ENCODE assay signal across 1 cellular context in genomic region chr17:30906101-30906911, GRCh38.
TF ChIP-seq lines count a peak whose summit lies in the region.

A gene with protein sequence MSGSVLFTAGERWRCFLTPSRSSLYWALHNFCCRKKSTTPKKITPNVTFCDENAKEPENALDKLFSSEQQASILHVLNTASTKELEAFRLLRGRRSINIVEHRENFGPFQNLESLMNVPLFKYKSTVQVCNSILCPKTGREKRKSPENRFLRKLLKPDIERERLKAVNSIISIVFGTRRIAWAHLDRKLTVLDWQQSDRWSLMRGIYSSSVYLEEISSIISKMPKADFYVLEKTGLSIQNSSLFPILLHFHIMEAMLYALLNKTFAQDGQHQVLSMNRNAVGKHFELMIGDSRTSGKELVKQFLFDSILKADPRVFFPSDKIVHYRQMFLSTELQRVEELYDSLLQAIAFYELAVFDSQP (minus strand): TSS chr17:30906238. CDS start chr17:30906198, 40 bp downstream.

TF ChIP-seq in GM12878, 131 proteins besides CTCF, POLR2A, EP300 and RAD21 (continued from another document and continues in another):
- TF ChIP-seq EED (IDR thresholded peaks at IDR 0.05; ENCODE audit: low read depth), result peak; percentile 49; the same call in 1 of the 2 replicates
- TF ChIP-seq, protein P1, sequence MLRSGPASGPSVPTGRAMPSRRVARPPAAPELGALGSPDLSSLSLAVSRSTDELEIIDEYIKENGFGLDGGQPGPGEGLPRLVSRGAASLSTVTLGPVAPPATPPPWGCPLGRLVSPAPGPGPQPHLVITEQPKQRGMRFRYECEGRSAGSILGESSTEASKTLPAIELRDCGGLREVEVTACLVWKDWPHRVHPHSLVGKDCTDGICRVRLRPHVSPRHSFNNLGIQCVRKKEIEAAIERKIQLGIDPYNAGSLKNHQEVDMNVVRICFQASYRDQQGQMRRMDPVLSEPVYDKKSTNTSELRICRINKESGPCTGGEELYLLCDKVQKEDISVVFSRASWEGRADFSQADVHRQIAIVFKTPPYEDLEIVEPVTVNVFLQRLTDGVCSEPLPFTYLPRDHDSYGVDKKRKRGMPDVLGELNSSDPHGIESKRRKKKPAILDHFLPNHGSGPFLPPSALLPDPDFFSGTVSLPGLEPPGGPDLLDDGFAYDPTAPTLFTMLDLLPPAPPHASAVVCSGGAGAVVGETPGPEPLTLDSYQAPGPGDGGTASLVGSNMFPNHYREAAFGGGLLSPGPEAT (IDR thresholded peaks at IDR 0.05; ENCODE audit: low read depth), result peak; percentile 96
- TF ChIP-seq IRF4 (IDR thresholded peaks at IDR 0.05; ENCODE audit: low read depth, low read length), result peak; percentile 70; the same call in 1 of the 2 replicates
- no peak for TF ChIP-seq MYC (IDR thresholded peaks at IDR 0.05; ENCODE audit: insufficient read depth, insufficient read length, insufficient replicate concordance, low read length, severe bottlenecking)
- peak; percentile 87 for TF ChIP-seq POLR2AphosphoS5 (IDR thresholded peaks at IDR 0.05; ENCODE audit: low read length)
- TF ChIP-seq TCF7 (IDR thresholded peaks at IDR 0.05; ENCODE audit: borderline replicate concordance), result no peak
- TF ChIP-seq, protein P2, sequence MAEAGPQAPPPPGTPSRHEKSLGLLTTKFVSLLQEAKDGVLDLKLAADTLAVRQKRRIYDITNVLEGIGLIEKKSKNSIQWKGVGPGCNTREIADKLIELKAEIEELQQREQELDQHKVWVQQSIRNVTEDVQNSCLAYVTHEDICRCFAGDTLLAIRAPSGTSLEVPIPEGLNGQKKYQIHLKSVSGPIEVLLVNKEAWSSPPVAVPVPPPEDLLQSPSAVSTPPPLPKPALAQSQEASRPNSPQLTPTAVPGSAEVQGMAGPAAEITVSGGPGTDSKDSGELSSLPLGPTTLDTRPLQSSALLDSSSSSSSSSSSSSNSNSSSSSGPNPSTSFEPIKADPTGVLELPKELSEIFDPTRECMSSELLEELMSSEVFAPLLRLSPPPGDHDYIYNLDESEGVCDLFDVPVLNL (IDR thresholded peaks at IDR 0.05; ENCODE audit: low read depth, low read length), result no peak
- TF ChIP-seq, protein P3, sequence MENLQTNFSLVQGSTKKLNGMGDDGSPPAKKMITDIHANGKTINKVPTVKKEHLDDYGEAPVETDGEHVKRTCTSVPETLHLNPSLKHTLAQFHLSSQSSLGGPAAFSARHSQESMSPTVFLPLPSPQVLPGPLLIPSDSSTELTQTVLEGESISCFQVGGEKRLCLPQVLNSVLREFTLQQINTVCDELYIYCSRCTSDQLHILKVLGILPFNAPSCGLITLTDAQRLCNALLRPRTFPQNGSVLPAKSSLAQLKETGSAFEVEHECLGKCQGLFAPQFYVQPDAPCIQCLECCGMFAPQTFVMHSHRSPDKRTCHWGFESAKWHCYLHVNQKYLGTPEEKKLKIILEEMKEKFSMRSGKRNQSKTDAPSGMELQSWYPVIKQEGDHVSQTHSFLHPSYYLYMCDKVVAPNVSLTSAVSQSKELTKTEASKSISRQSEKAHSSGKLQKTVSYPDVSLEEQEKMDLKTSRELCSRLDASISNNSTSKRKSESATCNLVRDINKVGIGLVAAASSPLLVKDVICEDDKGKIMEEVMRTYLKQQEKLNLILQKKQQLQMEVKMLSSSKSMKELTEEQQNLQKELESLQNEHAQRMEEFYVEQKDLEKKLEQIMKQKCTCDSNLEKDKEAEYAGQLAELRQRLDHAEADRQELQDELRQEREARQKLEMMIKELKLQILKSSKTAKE (IDR thresholded peaks at IDR 0.05; ENCODE audit: low read depth, poor library complexity, severe bottlenecking), result peak; percentile 18
- TF ChIP-seq ASH2L (IDR thresholded peaks at IDR 0.05; ENCODE audit: borderline replicate concordance, low read depth), result no peak
- TF ChIP-seq NKRF (conservative IDR thresholded peaks at IDR 0.05), result no peak
- TF ChIP-seq STAT3 (IDR thresholded peaks at IDR 0.05; ENCODE audit: low read depth, low read length), result no peak
- no peak for TF ChIP-seq ATF2 (IDR thresholded peaks at IDR 0.05; ENCODE audit: low read length)
- no peak; the same call in 1 of the 2 replicates for TF ChIP-seq CBFB (IDR thresholded peaks at IDR 0.05; ENCODE audit: low read depth)
- TF ChIP-seq PKNOX1 (IDR thresholded peaks at IDR 0.05), result peak; percentile 65
- TF ChIP-seq, protein P4, sequence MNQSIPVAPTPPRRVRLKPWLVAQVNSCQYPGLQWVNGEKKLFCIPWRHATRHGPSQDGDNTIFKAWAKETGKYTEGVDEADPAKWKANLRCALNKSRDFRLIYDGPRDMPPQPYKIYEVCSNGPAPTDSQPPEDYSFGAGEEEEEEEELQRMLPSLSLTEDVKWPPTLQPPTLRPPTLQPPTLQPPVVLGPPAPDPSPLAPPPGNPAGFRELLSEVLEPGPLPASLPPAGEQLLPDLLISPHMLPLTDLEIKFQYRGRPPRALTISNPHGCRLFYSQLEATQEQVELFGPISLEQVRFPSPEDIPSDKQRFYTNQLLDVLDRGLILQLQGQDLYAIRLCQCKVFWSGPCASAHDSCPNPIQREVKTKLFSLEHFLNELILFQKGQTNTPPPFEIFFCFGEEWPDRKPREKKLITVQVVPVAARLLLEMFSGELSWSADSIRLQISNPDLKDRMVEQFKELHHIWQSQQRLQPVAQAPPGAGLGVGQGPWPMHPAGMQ (IDR thresholded peaks at IDR 0.05; ENCODE audit: borderline replicate concordance), result no peak
- TF ChIP-seq RUNX3 (IDR thresholded peaks at IDR 0.05; ENCODE audit: low read length), result peak; percentile 68
- TF ChIP-seq JUND (IDR thresholded peaks at IDR 0.05; ENCODE audit: low read depth, low read length), result 0 out of 2 replicates have a peak, but pooled peaks have one; percentile 16
- TF ChIP-seq MXI1 (IDR thresholded peaks at IDR 0.05; ENCODE audit: low read depth, low read length), result peak; percentile 77
- peak; percentile 66 for TF ChIP-seq ZZZ3 (IDR thresholded peaks at IDR 0.05; ENCODE audit: control insufficient read depth, insufficient read length, low read depth)
- TF ChIP-seq JUNB (IDR thresholded peaks at IDR 0.05), result 0 out of 2 replicates have a peak, but pooled peaks have one; percentile 12
- TF ChIP-seq, protein P5, sequence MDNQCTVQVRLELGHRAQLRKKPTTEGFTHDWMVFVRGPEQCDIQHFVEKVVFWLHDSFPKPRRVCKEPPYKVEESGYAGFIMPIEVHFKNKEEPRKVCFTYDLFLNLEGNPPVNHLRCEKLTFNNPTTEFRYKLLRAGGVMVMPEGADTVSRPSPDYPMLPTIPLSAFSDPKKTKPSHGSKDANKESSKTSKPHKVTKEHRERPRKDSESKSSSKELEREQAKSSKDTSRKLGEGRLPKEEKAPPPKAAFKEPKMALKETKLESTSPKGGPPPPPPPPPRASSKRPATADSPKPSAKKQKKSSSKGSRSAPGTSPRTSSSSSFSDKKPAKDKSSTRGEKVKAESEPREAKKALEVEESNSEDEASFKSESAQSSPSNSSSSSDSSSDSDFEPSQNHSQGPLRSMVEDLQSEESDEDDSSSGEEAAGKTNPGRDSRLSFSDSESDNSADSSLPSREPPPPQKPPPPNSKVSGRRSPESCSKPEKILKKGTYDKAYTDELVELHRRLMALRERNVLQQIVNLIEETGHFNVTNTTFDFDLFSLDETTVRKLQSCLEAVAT (IDR thresholded peaks at IDR 0.05), result peak; percentile 41; the same call in 1 of the 2 replicates
- TF ChIP-seq RBBP5 (conservative IDR thresholded peaks at IDR 0.05), result no peak
- peak; percentile 96 for TF ChIP-seq YY1 (IDR thresholded peaks at IDR 0.05; ENCODE audit: low read depth, low read length)
- TF ChIP-seq RB1 (IDR thresholded peaks at IDR 0.05; ENCODE audit: borderline replicate concordance), result peak; percentile 86; the same call in 1 of the 2 replicates
- no peak for TF ChIP-seq MEF2B (IDR thresholded peaks at IDR 0.05; ENCODE audit: partially characterized antibody, poor library complexity, severe bottlenecking)
- no peak for TF ChIP-seq ZNF592 (IDR thresholded peaks at IDR 0.05)
- TF ChIP-seq DPF2 (IDR thresholded peaks at IDR 0.05), result peak; percentile 64
- TF ChIP-seq SIX5 (IDR thresholded peaks at IDR 0.05; ENCODE audit: low read depth, low read length, severe bottlenecking), result peak; percentile 69
- peak; percentile 72 for TF ChIP-seq TCF12 (IDR thresholded peaks at IDR 0.05; ENCODE audit: low read depth, low read length)
- peak; percentile 87 for TF ChIP-seq POLR2AphosphoS2 (IDR thresholded peaks at IDR 0.05; ENCODE audit: low read depth, low read length)
- TF ChIP-seq, protein P6, sequence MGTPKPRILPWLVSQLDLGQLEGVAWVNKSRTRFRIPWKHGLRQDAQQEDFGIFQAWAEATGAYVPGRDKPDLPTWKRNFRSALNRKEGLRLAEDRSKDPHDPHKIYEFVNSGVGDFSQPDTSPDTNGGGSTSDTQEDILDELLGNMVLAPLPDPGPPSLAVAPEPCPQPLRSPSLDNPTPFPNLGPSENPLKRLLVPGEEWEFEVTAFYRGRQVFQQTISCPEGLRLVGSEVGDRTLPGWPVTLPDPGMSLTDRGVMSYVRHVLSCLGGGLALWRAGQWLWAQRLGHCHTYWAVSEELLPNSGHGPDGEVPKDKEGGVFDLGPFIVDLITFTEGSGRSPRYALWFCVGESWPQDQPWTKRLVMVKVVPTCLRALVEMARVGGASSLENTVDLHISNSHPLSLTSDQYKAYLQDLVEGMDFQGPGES (IDR thresholded peaks at IDR 0.05), result no peak
- no peak; the same call in 1 of the 2 replicates for TF ChIP-seq BACH1 (IDR thresholded peaks at IDR 0.05; ENCODE audit: borderline replicate concordance)
- no peak for TF ChIP-seq FOXK2 (IDR thresholded peaks at IDR 0.05)
- TF ChIP-seq MYB (IDR thresholded peaks at IDR 0.05; ENCODE audit: borderline replicate concordance, low read depth, low read length), result no peak; the same call in 1 of the 2 replicates
- TF ChIP-seq BHLHE40 (IDR thresholded peaks at IDR 0.05; ENCODE audit: borderline replicate concordance in 1 of 2, low read depth in 2 of 2, low read length in 1 of 2), result peak; percentile 25 to 37; a peak in 1 of 4 replicates
- peak; percentile 78; the same call in 1 of the 2 replicates for TF ChIP-seq ZSCAN29 (IDR thresholded peaks at IDR 0.05)
- TF ChIP-seq KAT2A (conservative IDR thresholded peaks at IDR 0.05; ENCODE audit: control insufficient read depth, low read depth, low read length), result no peak
- no peak; the same call in 1 of the 2 replicates for TF ChIP-seq ZNF384 (IDR thresholded peaks at IDR 0.05; ENCODE audit: borderline replicate concordance, low read depth, low read length)
- no peak for TF ChIP-seq ZNF622 (IDR thresholded peaks at IDR 0.05)
